1 cellular context compared by ENCODE assay signal in genomic region chr6:15662246-15663056, GRCh38.
TF ChIP-seq lines count a peak whose summit lies in the region.

TSS of gene DTNBP1 (minus strand) at chr6:15663028. CDS start at chr6:15662869, 159 bp downstream.

TF ChIP-seq in HepG2, 621 proteins besides CTCF, POLR2A, EP300 and RAD21 (continued from another document and continues in another):
- TF ChIP-seq PRDM15 (CRISPR knock-in tag; IDR thresholded peaks at IDR 0.05) (no peak), LBX2 (CRISPR knock-in tag; IDR thresholded peaks at IDR 0.05; ENCODE audit: borderline replicate concordance) (peak; percentile 91; the same call in 1 of the 2 replicates), ARID5B (CRISPR knock-in tag; IDR thresholded peaks at IDR 0.05) (peak; percentile 76; the same call in 1 of the 2 replicates), ZNF841 (CRISPR knock-in tag; IDR thresholded peaks at IDR 0.05; ENCODE audit: borderline replicate concordance) (0 out of 2 replicates have a peak, but pooled peaks have one; percentile 17), ZSCAN9 (CRISPR knock-in tag; IDR thresholded peaks at IDR 0.05; ENCODE audit: borderline replicate concordance) (no peak; the same call in 1 of the 2 replicates), HNF1B (CRISPR knock-in tag; IDR thresholded peaks at IDR 0.05) (peak; percentile 31; the same call in 1 of the 2 replicates), KLF6 (CRISPR knock-in tag; IDR thresholded peaks at IDR 0.05) (0 out of 2 replicates have a peak, but pooled peaks have one; percentile 45), ZNF878 (CRISPR knock-in tag; IDR thresholded peaks at IDR 0.05) (no peak; the same call in 1 of the 2 replicates), BRD4 (CRISPR knock-in tag; IDR thresholded peaks at IDR 0.05) (peak; percentile 47; the same call in 1 of the 2 replicates), RBFOX2 (IDR thresholded peaks at IDR 0.05; ENCODE audit: low read depth, low read length) (peak; percentile 80), ONECUT2 (CRISPR knock-in tag; IDR thresholded peaks at IDR 0.05) (no peak), GTF3A (CRISPR knock-in tag; conservative IDR thresholded peaks at IDR 0.05) (no peak), ATF5 (CRISPR knock-in tag; IDR thresholded peaks at IDR 0.05; ENCODE audit: low read depth) (no peak), ISL2 (CRISPR knock-in tag; IDR thresholded peaks at IDR 0.05) (peak; percentile 39; the same call in 1 of the 2 replicates), BATF2 (CRISPR knock-in tag; IDR thresholded peaks at IDR 0.05) (peak; percentile 43; the same call in 1 of the 2 replicates), ATF4 (CRISPR knock-in tag; IDR thresholded peaks at IDR 0.05) (0 out of 4 replicates have a peak, but pooled peaks of 1 of the 2 experiments have one; percentile 21), TIGD3 (CRISPR knock-in tag; IDR thresholded peaks at IDR 0.05; ENCODE audit: borderline replicate concordance) (no peak), GRHL1 (CRISPR knock-in tag; conservative IDR thresholded peaks at IDR 0.05) (no peak), CHCHD3 (CRISPR knock-in tag; IDR thresholded peaks at IDR 0.05) (peak; percentile 97), PAWR (CRISPR knock-in tag; IDR thresholded peaks at IDR 0.05; ENCODE audit: borderline replicate concordance) (peak; percentile 64; the same call in 1 of the 2 replicates), ZNF12 (CRISPR knock-in tag; IDR thresholded peaks at IDR 0.05) (peak; percentile 34; the same call in 1 of the 2 replicates), ZNF296 (CRISPR knock-in tag; conservative IDR thresholded peaks at IDR 0.05) (peak; percentile 59), ZBTB1 (CRISPR knock-in tag; IDR thresholded peaks at IDR 0.05; ENCODE audit: borderline replicate concordance) (peak; percentile 41; the same call in 1 of the 2 replicates), ELK4 (CRISPR knock-in tag; IDR thresholded peaks at IDR 0.05; ENCODE audit: borderline replicate concordance) (no peak), ZNF160 (CRISPR knock-in tag; IDR thresholded peaks at IDR 0.05) (peak; percentile 54; the same call in 1 of the 2 replicates), ETV5 (CRISPR knock-in tag; IDR thresholded peaks at IDR 0.05; ENCODE audit: borderline replicate concordance) (peak; percentile 48), ZNF276 (CRISPR knock-in tag; IDR thresholded peaks at IDR 0.05; ENCODE audit: low read depth) (peak; percentile 82; the same call in 1 of the 2 replicates), ZNF605 (CRISPR knock-in tag; IDR thresholded peaks at IDR 0.05) (peak; percentile 79; the same call in 1 of the 2 replicates), MBD4 (IDR thresholded peaks at IDR 0.05; ENCODE audit: borderline replicate concordance, low read length) (no peak), ARID2 (CRISPR knock-in tag; IDR thresholded peaks at IDR 0.05; ENCODE audit: borderline replicate concordance) (peak; percentile 69), ZNF326 (CRISPR knock-in tag; IDR thresholded peaks at IDR 0.05; ENCODE audit: borderline replicate concordance) (no peak), PCBP2 (optimal IDR thresholded peaks at IDR 0.05; ENCODE audit: low read depth, low read length, poor library complexity, severe bottlenecking) (no peak), ZNF720 (CRISPR knock-in tag; IDR thresholded peaks at IDR 0.05) (no peak), CBX2 (IDR thresholded peaks at IDR 0.05; ENCODE audit: low read depth, low read length) (no peak), CBX2 (CRISPR knock-in tag; IDR thresholded peaks at IDR 0.05; ENCODE audit: low read depth) (no peak), SNAI1 (CRISPR knock-in tag; IDR thresholded peaks at IDR 0.05; ENCODE audit: borderline replicate concordance) (peak; percentile 81), THRA (CRISPR knock-in tag; IDR thresholded peaks at IDR 0.05; ENCODE audit: borderline replicate concordance) (no peak), KMT2A (CRISPR knock-in tag; IDR thresholded peaks at IDR 0.05) (peak; percentile 95), ZSCAN29 (CRISPR knock-in tag; conservative IDR thresholded peaks at IDR 0.05) (no peak)
